In genomic region chr1:18941221-18942141, GRCh38 we compare ENCODE assay signal across 9 cellular contexts. TPM values are rescaled to one million over a fixed set of nuclear protein-coding genes. Genes with fewer than 3 reads are reported as not detected.
DNase-seq lines count a peak whose midpoint lies in the region; ATAC-seq lines count a peak whose summit lies in the region.
"Had no signal": no experiment of that assay in that cellular context is flagged by ENCODE, and none has a peak within 500 bp of the region (broad histone marks: within the 10 kb centered on the region; RNA-seq: fewer than 3 reads in every experiment).

No MANE protein-coding gene starts in this region.

- no peak for ATAC-seq in aorta (ENCODE audit: low FRiP score)

- H3K9me3 ChIP-seq in aorta (ENCODE audit: control insufficient read depth, low read length), result no peaks in the 10 kb centered on the region

- no peak overlapping the region for H3K4me3 ChIP-seq in aorta (ENCODE audit: low read length in 2 of 2)

- 31 to 33% methylated on average over 18 of the region's 18 CpGs for WGBS in aorta, 2 donors

- H3K27ac ChIP-seq in epithelial cell of prostate, result peak overlapping the region; percentile 89
- no peak overlapping the region for H3K27ac ChIP-seq in aorta (ENCODE audit: low read depth in 1 of 2, low read length in 2 of 2)

- H3K36me3 ChIP-seq in aorta (ENCODE audit: control insufficient read depth in 1 of 2, insufficient read depth in 2 of 2, low read length in 1 of 2), result no peaks in the 10 kb centered on the region

- H3K4me1 ChIP-seq in aorta (ENCODE audit: control insufficient read depth in 1 of 2, insufficient read depth in 2 of 2, low read length in 2 of 2), result peaks cover 5 to 7% of the 10 kb centered on the region in 2 donors

- peak in 12 of 14 donors; percentile 54 to 91 (median 82) for DNase-seq in C1 segment of cervical spinal cord (lab: John Stamatoyannopoulos, UW)
- peak; percentile 77 for DNase-seq in NCI-H460 (ENCODE audit: extremely low read depth, low read depth)
- peak; percentile 61 for DNase-seq in epithelial cell of prostate (ENCODE audit: low read depth, low spot score)
- DNase-seq in myocyte (ENCODE audit: low read depth), result peak; percentile 81
- DNase-seq in aorta, result no peak
- DNase-seq in NCI-H446 treated with DMSO at 0.1 percent for 48 hours (lab: John Stamatoyannopoulos, UW), result no peak
- DNase-seq in effector CD8-positive, alpha-beta T cell (lab: John Stamatoyannopoulos, UW), result no peak
- DNase-seq in cortex of kidney (lab: John Stamatoyannopoulos, UW), result no peak
- DNase-seq: EL had no signal

- intact Hi-C loops in aorta (cut with DNase I), result no loop called here

- H3K27me3 ChIP-seq in aorta (ENCODE audit: control insufficient read depth in 1 of 2, insufficient read depth in 2 of 2, low read length in 1 of 2), result no peaks in the 10 kb centered on the region

RNA-seq across cellular contexts. Expression of gene IFFO2, which starts 15.0 kb away (rescaled TPM):
- 14.1 and 15.5 TPM in 2 replicates for total RNA-seq in NCI-H460 (2014; rRNA removed; shearing (Covaris generic))
- polyA plus RNA-seq in NCI-H460 (2014; cell fraction: nucleus; rRNA removed), result 6.6 and 11.3 TPM in 2 replicates
- total RNA-seq in myocyte (12.4 and 16.2 TPM in 2 replicates), aorta (10 to 100 TPM; 21.5 to 34.7 TPM)
- 41.3 TPM for polyA plus RNA-seq in myocyte (2012)
- 1 to 10 TPM; 3.9 to 5.4 TPM for polyA plus RNA-seq in aorta

RNA-seq across cellular contexts. Expression of gene ALDH4A1, which starts 39.1 kb away (rescaled TPM):
- 3.0 and 3.8 TPM in 2 replicates for total RNA-seq in NCI-H460 (2014; rRNA removed; shearing (Covaris generic))
- polyA plus RNA-seq in NCI-H460 (2014; cell fraction: nucleus; rRNA removed), result 6.9 and 9.1 TPM in 2 replicates
- total RNA-seq in myocyte, result 25.9 and 37.0 TPM in 2 replicates
- polyA plus RNA-seq in myocyte (2012), result 17.1 TPM
- 10 to 100 TPM in 1 of 2 donors, 1 to 10 TPM in 1; 9.3 to 12.7 TPM for total RNA-seq in aorta
- 1 to 10 TPM; 4.8 to 9.8 TPM for polyA plus RNA-seq in aorta

Comparison
In these comparisons a context has a peak if more than half of its experiments do, and no peak if none do; other contexts are left out.
1. DNase-seq: peak in C1 segment of cervical spinal cord (12 of 14), NCI-H460 (single experiment), epithelial cell of prostate (single experiment) and myocyte (single experiment); none in aorta (0 of 2), NCI-H446 treated with DMSO at 0.1 percent for 48 hours (single experiment), effector CD8-positive, alpha-beta T cell (single experiment) and cortex of kidney (single experiment).